ENCODE assay signal across 8 cellular contexts in genomic region chr11:123429851-123430735, GRCh38. TPM values are rescaled to one million over a fixed set of nuclear protein-coding genes. Genes with fewer than 3 reads are reported as not detected.
DNase-seq lines count a peak whose midpoint lies in the region; ATAC-seq, FAIRE-seq and TF ChIP-seq lines count a peak whose summit lies in the region.

Gene GRAMD1B, plus strand, starts transcription at chr11:123430269. Its CDS starts 524 bp downstream, at chr11:123430793.

- H3K9me3 ChIP-seq in Caco-2 (no peaks in the 10 kb centered on the region), HepG2 (ENCODE audit: low read length) (no peaks in the 10 kb centered on the region)

- H3K9ac ChIP-seq in HepG2 (ENCODE audit: insufficient read depth, low read depth, low read length) = no peak within 1 kb of the TSS

- 24% methylated on average over 44 of the region's 58 CpGs for WGBS in HepG2 (ENCODE audit: low lambda C conversion rate)

- intact Hi-C loops in Caco-2 (cut with micrococcal nuclease; ENCODE audit: unreplicated experiment) (no loop called here), HepG2 (cut with micrococcal nuclease; ENCODE audit: unreplicated experiment) (loop anchor here (1.0 kb wide), 1 partner anchor 14 kb away; no protein-coding TSS in a partner anchor)

- TF ChIP-seq CTCF in Caco-2 (IDR thresholded peaks at IDR 0.05; ENCODE audit: insufficient read depth in 1 of 2, low read depth in 1 of 2, low read length in 1 of 2, severe bottlenecking in 1 of 2, unreplicated experiment in 1 of 2) = peak in 1 of 2 experiments; percentile 32
- no peak for TF ChIP-seq CTCF in NB4 (IDR thresholded peaks at IDR 0.05; ENCODE audit: low read depth, low read length)
- no peak for TF ChIP-seq CTCF in HepG2 (CRISPR knock-in tag; IDR thresholded peaks at IDR 0.05)

- H3K79me2 ChIP-seq in HepG2 (ENCODE audit: insufficient read depth, low read length) = no peaks in the 10 kb centered on the region

- H4K20me1 ChIP-seq in HepG2 (ENCODE audit: insufficient read depth, low read length) = no peaks in the 10 kb centered on the region

- peak; percentile 63 for ATAC-seq in GM21723 (IDR thresholded peaks at IDR 0.05; ENCODE audit: unreplicated experiment)
- ATAC-seq in HepG2 = peak; percentile 46; the same call in 2 of the 3 replicates

- H3K4me3 ChIP-seq in Caco-2 (ENCODE audit: low read depth, low read length) = peak within 1 kb of the TSS; percentile 21
- peak within 1 kb of the TSS; percentile 63 for H3K4me3 ChIP-seq in NB4 (ENCODE audit: low read depth, low read length)
- peak within 1 kb of the TSS in 1 of 3 experiments; percentile 37; a peak in 1 of 6 replicates for H3K4me3 ChIP-seq in HepG2 (replicated peaks in 1 of 3; ENCODE audit: insufficient read depth in 1 of 3, low read depth in 2 of 3, low read length in 3 of 3)

- H3K27me3 ChIP-seq in Caco-2 (replicated peaks; ENCODE audit: control insufficient read depth, insufficient read depth, low read length) (no peaks in the 10 kb centered on the region), HepG2 (ENCODE audit: control insufficient read depth in 1 of 2, insufficient read depth in 2 of 2, low read length in 2 of 2) (peaks cover 6 to 39% of the 10 kb centered on the region in 2 experiments)

- POLR2A ChIA-PET in Caco-2 (lab: Charles Lee) (no interaction called here), HepG2 (lab: Yijun Ruan, JAX) (no interaction called here)

- FAIRE-seq in HepG2 (lab: Jason Lieb, UNC) = no peak

- H3K36me3 ChIP-seq in Caco-2 (ENCODE audit: control insufficient read depth, insufficient read depth, low read length) (no peaks in the 10 kb centered on the region), HepG2 (replicated peaks in 1 of 2; ENCODE audit: control insufficient read depth in 1 of 2, insufficient read depth in 2 of 2, low read length in 2 of 2) (no peaks in the 10 kb centered on the region)

- H3K27me3 Mint-ChIP-seq in Caco-2 (ENCODE audit: insufficient read depth, unreplicated experiment) = peaks cover 29% of the 10 kb centered on the region

- no peak for TF ChIP-seq RAD21 in HepG2 (CRISPR knock-in tag; IDR thresholded peaks at IDR 0.05)

- H2AFZ ChIP-seq in HepG2 (ENCODE audit: low read length) = no peak within 1 kb of the TSS

- H3K4me1 Mint-ChIP-seq in Caco-2 (ENCODE audit: low read depth, unreplicated experiment) = no peaks in the 10 kb centered on the region

- no peak within 1 kb of the TSS for H3K27ac Mint-ChIP-seq in Caco-2 (ENCODE audit: unreplicated experiment)

- peak within 1 kb of the TSS; percentile 27; the same call in 1 of the 2 replicates for H3K4me2 ChIP-seq in HepG2 (ENCODE audit: low read depth, low read length)

- in situ Hi-C loops in HepG2 (cut with HindIII; ENCODE audit: extremely low pct_ligation_motif_present, low pct_unique_long_range_greater_than_20kb) = no loop called here

- TF ChIP-seq POLR2A in NB4 (IDR thresholded peaks at IDR 0.05; ENCODE audit: extremely low read depth, insufficient read length) (peak; percentile 12), HepG2 (IDR thresholded peaks at IDR 0.05; ENCODE audit: insufficient read depth in 1 of 2, low read depth in 2 of 2, low read length in 2 of 2) (no peak)

- TF ChIP-seq EP300 in HepG2 (IDR thresholded peaks at IDR 0.05; ENCODE audit: low read depth in 2 of 2, low read length in 2 of 2) = no peak
- TF ChIP-seq EP300 in HepG2 (CRISPR knock-in tag; IDR thresholded peaks at IDR 0.05; ENCODE audit: borderline replicate concordance) = no peak

- H3K36me3 Mint-ChIP-seq in Caco-2 (ENCODE audit: insufficient read depth, unreplicated experiment) = no peaks in the 10 kb centered on the region

- BruUV-seq in Caco-2 (replicated peaks; lab: Mats Ljungman, UMichigan) (no TSS peak), HepG2 (replicated peaks; lab: Mats Ljungman, UMichigan) (no TSS peak)

- CTCF ChIA-PET in Caco-2 (lab: Charles Lee) (interaction anchor here (2.2 kb wide), 1 partner anchor 23 kb away, joined by 6 read pairs; no protein-coding TSS in a partner anchor), HepG2 (lab: Yijun Ruan, JAX; ENCODE audit: low intra/inter-chr PET ratio, low total read pairs) (no interaction called here)

- peak within 1 kb of the TSS; percentile 62 for H3K4me3 Mint-ChIP-seq in Caco-2 (ENCODE audit: unreplicated experiment)

- DNase-seq in Caco-2 (peak; percentile 43 to 54), NB4 (ENCODE audit: low read depth) (peak; percentile 93), cerebellar cortex (ENCODE audit: low spot score) (peak; percentile 87), HepG2 (ENCODE audit: low spot score) (no peak), globus pallidus (ENCODE audit: low spot score) (no peak)
- peak; percentile 30 for DNase-seq in activated CD4-positive, CD25-positive, alpha-beta regulatory T cell treated with anti-CD3 and anti-CD28 coated beads, Interleukin-2, amount 50 U/mL, for 16 hours (ENCODE audit: low read depth, low spot score)
- DNase-seq in stimulated activated CD4-positive, alpha-beta T cell treated with anti-CD3 and anti-CD28 coated beads, TNF-alpha, amount 100 ng/mL, for 1 hour (ENCODE audit: low read depth in 3 of 3, low spot score in 1 of 3) = peak; percentile 43 to 59 (median 50)

- H3K27ac ChIP-seq in HepG2 (ENCODE audit: extremely low read length, insufficient read depth, low read length) = no peak within 1 kb of the TSS

- peaks cover 7% of the 10 kb centered on the region for H3K4me1 ChIP-seq in Caco-2
- H3K4me1 ChIP-seq in HepG2 (ENCODE audit: insufficient read depth, low read length) = no peaks in the 10 kb centered on the region

- H3K9me3 Mint-ChIP-seq in Caco-2 (ENCODE audit: unreplicated experiment) = no peaks in the 10 kb centered on the region

TF ChIP-seq in HepG2, 621 proteins besides CTCF, POLR2A, EP300 and RAD21:
- TF ChIP-seq MEIS2 (CRISPR knock-in tag; IDR thresholded peaks at IDR 0.05) (no peak), FIP1L1 (IDR thresholded peaks at IDR 0.05; ENCODE audit: borderline replicate concordance, insufficient read depth, low read depth, low read length) (no peak), ZNF276 (CRISPR knock-in tag; IDR thresholded peaks at IDR 0.05; ENCODE audit: low read depth) (no peak), TCF12 (IDR thresholded peaks at IDR 0.05) (no peak), TCF12 (CRISPR knock-in tag; IDR thresholded peaks at IDR 0.05) (no peak), CEBPB (IDR thresholded peaks at IDR 0.05; ENCODE audit: borderline replicate concordance, low read depth, low read length) (no peak), GFI1 (CRISPR knock-in tag; IDR thresholded peaks at IDR 0.05; ENCODE audit: borderline replicate concordance) (no peak)

RNA-seq across cellular contexts. Expression of gene GRAMD1B, which starts in this region (rescaled TPM):
- total RNA-seq in Caco-2 (2022) = 1.2 and 1.5 TPM in 2 replicates
- not detected in 2 replicates for total RNA-seq in HepG2 (2016; rRNA removed; fragmentation: Illumina TruSeq; extraction: Trizol)
- total RNA-seq in HepG2 (2016; cell fraction: cytosol; rRNA removed; fragmentation: Illumina TruSeq; extraction: Trizol; ENCODE audit: low read depth) = not detected in 2 replicates
- not detected in 2 replicates for total RNA-seq in HepG2 (2016; cell fraction: insoluble cytoplasmic fraction; rRNA removed; fragmentation: Illumina TruSeq; extraction: Trizol)
- total RNA-seq in HepG2 (2016; cell fraction: membrane; rRNA removed; fragmentation: Illumina TruSeq; extraction: Trizol) = not detected in 2 replicates
- total RNA-seq in HepG2 (2016; cell fraction: nucleus; rRNA removed; fragmentation: Illumina TruSeq; extraction: Trizol) = not detected in 2 replicates
- polyA plus RNA-seq in HepG2 (2011; rRNA removed) = 0.04 and 0.12 TPM in 2 replicates
- 0.03 and 0.04 TPM in 2 replicates for polyA plus RNA-seq in HepG2 (2011; cell fraction: cytosol; rRNA removed)
- polyA plus RNA-seq in HepG2 (2011; cell fraction: nucleus; rRNA removed) = 0.13 and 0.16 TPM in 2 replicates
- 0.01 and 0.05 TPM in 2 replicates for polyA plus RNA-seq in HepG2 (2012)
- polyA plus RNA-seq in HepG2 (2016; cell fraction: cytosol; fragmentation: Illumina TruSeq; extraction: Trizol; ENCODE audit: low read depth) = not detected in 2 replicates
- polyA plus RNA-seq in HepG2 (2016; cell fraction: insoluble cytoplasmic fraction; fragmentation: Illumina TruSeq; extraction: Trizol; ENCODE audit: low read depth) = not detected in 2 replicates
- not detected in 2 replicates for polyA plus RNA-seq in HepG2 (2016; cell fraction: membrane; fragmentation: Illumina TruSeq; extraction: Trizol; ENCODE audit: low read depth)
- polyA plus RNA-seq in HepG2 (2016; cell fraction: nucleus; fragmentation: Illumina TruSeq; extraction: Trizol; ENCODE audit: insufficient read depth, low read depth) = 0.11 TPM in 1 of 2 replicates, not detected in the other
- 131 TPM in 1 of 2 replicates, not detected in the other for polyA minus RNA-seq in HepG2 (2011; rRNA and poly(A)+ RNA removed; ENCODE audit: low replicate concordance)
- 0.44 TPM in 1 of 2 replicates, not detected in the other for polyA minus RNA-seq in HepG2 (2011; cell fraction: cytosol; rRNA and poly(A)+ RNA removed)
- polyA minus RNA-seq in HepG2 (2011; cell fraction: nucleus; rRNA and poly(A)+ RNA removed) = 0.12 and 0.64 TPM in 2 replicates

Comparison
In these comparisons a context has a peak if more than half of its experiments do, and no peak if none do; other contexts are left out.
1. DNase-seq: peak in Caco-2 (2 of 2), NB4 (single experiment), activated CD4-positive, CD25-positive, alpha-beta regulatory T cell treated with anti-CD3 and anti-CD28 coated beads, Interleukin-2, amount 50 U/mL, for 16 hours (single experiment), cerebellar cortex (single experiment) and stimulated activated CD4-positive, alpha-beta T cell treated with anti-CD3 and anti-CD28 coated beads, TNF-alpha, amount 100 ng/mL, for 1 hour (3 of 3); none in HepG2 (single experiment) and globus pallidus (single experiment).